20 cellular contexts compared by ENCODE assay signal in genomic region chr3:116179091-116179490, GRCh38.
DNase-seq lines count a peak whose midpoint lies in the region; FAIRE-seq and TF ChIP-seq lines count a peak whose summit lies in the region.
"Had no signal": no experiment of that assay in that cellular context is flagged by ENCODE, and none has a peak within 500 bp of the region (broad histone marks: within the 10 kb centered on the region; RNA-seq: fewer than 3 reads in every experiment).

No MANE protein-coding gene starts in this region.

- no peak overlapping the region for H3K27ac ChIP-seq in H9 (ENCODE audit: insufficient read length, low read depth, low read length)
- H3K27ac ChIP-seq in astrocyte (ENCODE audit: low read depth, low read length): no peak overlapping the region
- no peak overlapping the region for H3K27ac ChIP-seq in mesenchymal stem cell (ENCODE audit: low read length, poor library complexity, severe bottlenecking)
- H3K27ac ChIP-seq in Karpas-422 (ENCODE audit: low read length): no peak overlapping the region
- H3K27ac ChIP-seq: heart left ventricle, ovary, spleen had no signal

- H3K4me3 Mint-ChIP-seq in H9 (no peak overlapping the region), astrocyte (ENCODE audit: unreplicated experiment) (no peak overlapping the region)
- H3K4me3 Mint-ChIP-seq: activated naive CD8-positive, alpha-beta T cell treated with anti-CD3 and anti-CD28 coated beads for 36 hours; central memory CD8-positive, alpha-beta T cell had no signal

- no peaks in the 10 kb centered on the region for H3K23me2 ChIP-seq in H9 (ENCODE audit: insufficient read length, low read depth, low read length, poor library complexity, severe bottlenecking)

- H3K79me2 ChIP-seq in H9 (ENCODE audit: insufficient read depth, low read length): no peaks in the 10 kb centered on the region
- H3K79me2 ChIP-seq in astrocyte (ENCODE audit: insufficient read depth, low read length): no peaks in the 10 kb centered on the region
- H3K79me2 ChIP-seq in Karpas-422 (ENCODE audit: low read length): no peaks in the 10 kb centered on the region

- H2BK15ac ChIP-seq in H9 (ENCODE audit: low read depth, low read length) (no peak overlapping the region), mesenchymal stem cell (ENCODE audit: low read depth, poor library complexity, severe bottlenecking) (no peak overlapping the region)

- H3K23ac ChIP-seq in H9 (ENCODE audit: insufficient read length, low read depth, low read length) (no peak overlapping the region), mesenchymal stem cell (ENCODE audit: low read length in 2 of 2) (no peak overlapping the region)

- DNase-seq in AG09309 (ENCODE audit: low read depth) (peak; percentile 61), H9 (no peak), astrocyte (ENCODE audit: low read depth) (peak; percentile 92), mesenchymal stem cell (peak; percentile 41), Karpas-422 (no peak), NCI-H526 treated with DMSO at 0.1 percent for 48 hours (lab: John Stamatoyannopoulos, UW) (no peak)
- no peak for DNase-seq in stimulated activated CD4-positive, alpha-beta T cell treated with anti-CD3 and anti-CD28 coated beads, Interleukin-1b, Interleukin-23, amount 100 ng/mL, for 48 hours
- no peak for DNase-seq in stimulated activated CD4-positive, alpha-beta T cell treated with anti-CD3 and anti-CD28 coated beads, Interleukin-15, amount 100 ng/mL, for 24 hours
- DNase-seq: activated CD4-positive, alpha-beta T cell treated with anti-CD3 and anti-CD28 coated beads, Interleukin-2, amount 50 U/mL, for 4 hours; activated naive CD8-positive, alpha-beta T cell treated with anti-CD3 and anti-CD28 coated beads for 36 hours; activated T-cell treated with anti-CD3 and anti-CD28 coated beads, Interleukin-2, amount 50 U/mL, for 1 hour; AML-193; heart left ventricle; NCI-H146; NCI-H446; ovary; spleen; stimulated activated naive CD4-positive, alpha-beta T cell treated with Interleukin-2 at 50 U/mL for 16 hours had no signal

- H3K4me1 ChIP-seq in H9 (ENCODE audit: insufficient read depth, low read length) (peaks cover 2% of the 10 kb centered on the region; the same call in 1 of the 2 replicates), astrocyte (ENCODE audit: insufficient read depth, low read length) (no peaks in the 10 kb centered on the region), mesenchymal stem cell (ENCODE audit: control insufficient read depth, insufficient read depth, low read depth, low read length) (no peaks in the 10 kb centered on the region), Karpas-422 (ENCODE audit: low read length) (no peaks in the 10 kb centered on the region)
- H3K4me1 ChIP-seq: heart left ventricle, spleen had no signal

- no CpG with 5 or more reads among the region's 1 CpG for WGBS in H9 (ENCODE audit: extremely low coverage, insufficient read length, low lambda C conversion rate)
- 29% methylated on average over 1 of the region's 1 CpG for WGBS in mesenchymal stem cell

- H2BK5ac ChIP-seq in H9 (ENCODE audit: insufficient read length, low read length) (no peak overlapping the region), mesenchymal stem cell (ENCODE audit: low read depth, low read length, poor library complexity, severe bottlenecking) (no peak overlapping the region)

- no peaks in the 10 kb centered on the region for H4K20me1 ChIP-seq in H9 (ENCODE audit: control insufficient read depth, insufficient read depth, insufficient read length)
- H4K20me1 ChIP-seq in astrocyte (ENCODE audit: insufficient read depth, low read length): no peaks in the 10 kb centered on the region
- H4K20me1 ChIP-seq in Karpas-422 (ENCODE audit: insufficient read depth, low read depth, low read length): no peaks in the 10 kb centered on the region

- H3K4ac ChIP-seq in H9 (ENCODE audit: low read depth, low read length): no peak overlapping the region
- H3K4ac ChIP-seq in mesenchymal stem cell (ENCODE audit: low read depth in 1 of 2, low read length in 2 of 2): no peak overlapping the region

- no peaks in the 10 kb centered on the region for H3K9me2 ChIP-seq in Karpas-422 (replicated peaks; ENCODE audit: insufficient read depth, low read length)

- no peak for TF ChIP-seq CTCF in AG09309 (IDR thresholded peaks at IDR 0.05; ENCODE audit: control insufficient read depth, insufficient read depth, low read depth, low read length, missing control alignments)
- TF ChIP-seq CTCF in H9 (conservative IDR thresholded peaks at IDR 0.05): no peak
- no peak for TF ChIP-seq CTCF in astrocyte (IDR thresholded peaks at IDR 0.05; ENCODE audit: insufficient read depth, low read depth, low read length)

- H4K91ac ChIP-seq in H9 (ENCODE audit: insufficient read length, low read depth, low read length): no peak overlapping the region
- H4K91ac ChIP-seq in mesenchymal stem cell (ENCODE audit: low read length): no peak overlapping the region

- H3K14ac ChIP-seq in H9 (ENCODE audit: insufficient read depth, low read length) (no peak overlapping the region), mesenchymal stem cell (ENCODE audit: low read length in 2 of 2) (no peak overlapping the region)

- H3K27me3 ChIP-seq in H9 (ENCODE audit: insufficient read depth, low read length) (no peaks in the 10 kb centered on the region), astrocyte (ENCODE audit: insufficient read depth, low read length) (no peaks in the 10 kb centered on the region), mesenchymal stem cell (ENCODE audit: control insufficient read depth in 1 of 2, insufficient read depth in 1 of 2, low read length in 2 of 2) (no peaks in the 10 kb centered on the region), Karpas-422 (ENCODE audit: low read length) (no peaks in the 10 kb centered on the region)
- H3K27me3 ChIP-seq: heart left ventricle, ovary, spleen had no signal

- no peak overlapping the region for H3K56ac ChIP-seq in H9 (ENCODE audit: insufficient read length, low read depth, low read length)

- no peak overlapping the region for H2BK20ac ChIP-seq in H9 (ENCODE audit: low read depth, low read length, poor library complexity, severe bottlenecking)

- FAIRE-seq in astrocyte (lab: Jason Lieb, UNC): no peak
- FAIRE-seq: TTC549 had no signal

- peaks cover 10 to 15% of the 10 kb centered on the region in 2 experiments for H3K4me1 Mint-ChIP-seq in H9
- peaks cover 8% of the 10 kb centered on the region for H3K4me1 Mint-ChIP-seq in astrocyte (ENCODE audit: low read depth, unreplicated experiment)
- H3K4me1 Mint-ChIP-seq: activated naive CD8-positive, alpha-beta T cell treated with anti-CD3 and anti-CD28 coated beads for 36 hours; central memory CD8-positive, alpha-beta T cell had no signal

- H2AK5ac ChIP-seq in H9 (ENCODE audit: insufficient read length, low read length) (no peak overlapping the region), mesenchymal stem cell (ENCODE audit: low read length, severe bottlenecking) (no peak overlapping the region)

- H3K36me3 ChIP-seq in astrocyte (ENCODE audit: insufficient read depth, low read length): no peaks in the 10 kb centered on the region
- H3K36me3 ChIP-seq in mesenchymal stem cell (ENCODE audit: control insufficient read depth in 1 of 2, insufficient read depth in 2 of 2, low read depth in 1 of 2, low read length in 2 of 2): no peaks in the 10 kb centered on the region
- no peaks in the 10 kb centered on the region for H3K36me3 ChIP-seq in Karpas-422 (ENCODE audit: insufficient read depth, low read length)
- H3K36me3 ChIP-seq: heart left ventricle, ovary, spleen had no signal

- H2BK12ac ChIP-seq in H9 (ENCODE audit: insufficient read length, low read depth, low read length) (no peak overlapping the region), mesenchymal stem cell (ENCODE audit: low read length in 2 of 2) (no peak overlapping the region)

- H3K79me1 ChIP-seq in H9 (ENCODE audit: insufficient read depth, low read depth, low read length, poor library complexity, severe bottlenecking) (no peaks in the 10 kb centered on the region), mesenchymal stem cell (replicated peaks; ENCODE audit: low read length, poor library complexity, severe bottlenecking) (peaks cover 3% of the 10 kb centered on the region)

- H3K27me3 Mint-ChIP-seq in H9 (ENCODE audit: low read depth) (no peaks in the 10 kb centered on the region), astrocyte (ENCODE audit: low read depth, unreplicated experiment) (no peaks in the 10 kb centered on the region)
- H3K27me3 Mint-ChIP-seq: activated naive CD8-positive, alpha-beta T cell treated with anti-CD3 and anti-CD28 coated beads for 36 hours; central memory CD8-positive, alpha-beta T cell had no signal

- H3K4me3 ChIP-seq in AG09309 (ENCODE audit: control insufficient read depth, low read depth, low read length): no peak overlapping the region
- H3K4me3 ChIP-seq in astrocyte (ENCODE audit: insufficient read depth, low read depth, low read length): no peak overlapping the region
- no peak overlapping the region for H3K4me3 ChIP-seq in mesenchymal stem cell (ENCODE audit: insufficient read depth in 1 of 2, low read depth in 1 of 2, low read length in 2 of 2)
- H3K4me3 ChIP-seq in Karpas-422 (ENCODE audit: low read length): no peak overlapping the region
- H3K4me3 ChIP-seq: heart left ventricle, ovary, spleen had no signal

- H3K4me2 ChIP-seq in H9 (ENCODE audit: insufficient read depth, insufficient read length, low read length) (no peak overlapping the region), astrocyte (ENCODE audit: low read length) (peak overlapping the region; percentile 23), mesenchymal stem cell (ENCODE audit: low read length, poor library complexity, severe bottlenecking) (no peak overlapping the region), Karpas-422 (ENCODE audit: low read depth, low read length, poor library complexity, severe bottlenecking) (no peak overlapping the region)

- no peak overlapping the region for H3T11ph ChIP-seq in H9 (ENCODE audit: low read length)

- H2AFZ ChIP-seq in H9 (ENCODE audit: low read length): no peak overlapping the region
- H2AFZ ChIP-seq in astrocyte (ENCODE audit: low read depth, low read length): no peak overlapping the region
- H2AFZ ChIP-seq in mesenchymal stem cell (ENCODE audit: low read depth, low read length): no peak overlapping the region
- H2AFZ ChIP-seq in Karpas-422 (ENCODE audit: low read length): no peak overlapping the region

- H3K27ac Mint-ChIP-seq in H9 (peak overlapping the region in 2 of 3 experiments; percentile 63 to 72; a peak in 4 of 7 replicates), astrocyte (ENCODE audit: unreplicated experiment) (no peak overlapping the region)
- H3K27ac Mint-ChIP-seq: activated naive CD8-positive, alpha-beta T cell treated with anti-CD3 and anti-CD28 coated beads for 36 hours had no signal

- H3K36me3 Mint-ChIP-seq in H9 (ENCODE audit: insufficient read depth in 1 of 3, low read depth in 3 of 3) (no peaks in the 10 kb centered on the region; a peak in 1 of 7 replicates), astrocyte (ENCODE audit: low read depth, unreplicated experiment) (no peaks in the 10 kb centered on the region)
- H3K36me3 Mint-ChIP-seq: activated naive CD8-positive, alpha-beta T cell treated with anti-CD3 and anti-CD28 coated beads for 36 hours had no signal

- H3K18ac ChIP-seq in H9 (ENCODE audit: insufficient read length, low read depth, low read length): no peak overlapping the region
- no peak overlapping the region for H3K18ac ChIP-seq in mesenchymal stem cell (ENCODE audit: low read depth in 1 of 2, low read length in 2 of 2)

- no peak overlapping the region for H2BK120ac ChIP-seq in H9 (ENCODE audit: low read depth, low read length, poor library complexity, severe bottlenecking)
- no peak overlapping the region for H2BK120ac ChIP-seq in mesenchymal stem cell (ENCODE audit: low read depth, low read length)

- H3K9me3 ChIP-seq in H9 (ENCODE audit: control insufficient read depth, low read depth, low read length) (no peaks in the 10 kb centered on the region), astrocyte (ENCODE audit: insufficient read depth, low read depth, low read length) (no peaks in the 10 kb centered on the region), mesenchymal stem cell (ENCODE audit: control insufficient read depth, low read length) (no peaks in the 10 kb centered on the region), Karpas-422 (ENCODE audit: low read length) (no peaks in the 10 kb centered on the region)
- H3K9me3 ChIP-seq: heart left ventricle, ovary, spleen had no signal

- H3K9ac ChIP-seq in H9 (ENCODE audit: extremely low read depth, insufficient read length, low read length): no peak overlapping the region
- H3K9ac ChIP-seq in astrocyte (ENCODE audit: low read length): no peak overlapping the region
- peak overlapping the region; percentile 20 for H3K9ac ChIP-seq in mesenchymal stem cell (ENCODE audit: low read length)
- no peak overlapping the region for H3K9ac ChIP-seq in Karpas-422 (ENCODE audit: low read length)

- H4K8ac ChIP-seq in H9 (replicated peaks; ENCODE audit: insufficient read length, low read depth, low read length) (no peak overlapping the region), mesenchymal stem cell (ENCODE audit: low read length) (no peak overlapping the region)

- no peaks in the 10 kb centered on the region for H3K9me3 Mint-ChIP-seq in H9
- H3K9me3 Mint-ChIP-seq in astrocyte (ENCODE audit: unreplicated experiment): no peaks in the 10 kb centered on the region

- H4K5ac ChIP-seq in H9 (ENCODE audit: insufficient read length, low read depth, low read length): no peak overlapping the region

Comparison
In these comparisons a context has a peak if more than half of its experiments do, and no peak if none do; other contexts are left out.
1. DNase-seq: peak in AG09309 (single experiment), astrocyte (single experiment) and mesenchymal stem cell (single experiment); none in H9 (single experiment), Karpas-422 (single experiment), stimulated activated CD4-positive, alpha-beta T cell treated with anti-CD3 and anti-CD28 coated beads, Interleukin-1b, Interleukin-23, amount 100 ng/mL, for 48 hours (single experiment), stimulated activated CD4-positive, alpha-beta T cell treated with anti-CD3 and anti-CD28 coated beads, Interleukin-15, amount 100 ng/mL, for 24 hours (single experiment) and NCI-H526 treated with DMSO at 0.1 percent for 48 hours (single experiment).